ENCODE assay signal across 14 cellular contexts in genomic region chr6:37323568-37323967, GRCh38. TPM values are rescaled to one million over a fixed set of nuclear protein-coding genes. Genes with fewer than 3 reads are reported as not detected.
A peak's percentile ranks its signal among the peaks of the same experiment; 100 is the strongest.
DNase-seq lines count a peak whose midpoint lies in the region; ATAC-seq lines count a peak whose summit lies in the region.
"Had no signal": no experiment of that assay in that cellular context is flagged by ENCODE, and none has a peak within 500 bp of the region (broad histone marks: within the 10 kb centered on the region; RNA-seq: fewer than 3 reads in every experiment).

No MANE protein-coding gene starts in this region.

- no peaks in the 10 kb centered on the region for H3K9me3 ChIP-seq in skeletal muscle satellite cell (replicated peaks; ENCODE audit: low read length)
- H3K9me3 ChIP-seq: breast epithelium had no signal

- H3K27ac ChIP-seq in epithelial cell of prostate = peak overlapping the region; percentile 53
- H3K27ac ChIP-seq: breast epithelium had no signal

- H3K9me3 Mint-ChIP-seq in activated CD4-positive, alpha-beta T cell treated with anti-CD3 and anti-CD28 coated beads, Interleukin-2, amount 10 ng/mL, durations not matched to agents 24 days and 14 days = no peaks in the 10 kb centered on the region

- DNase-seq in activated CD4-positive, alpha-beta T cell treated with anti-CD3 and anti-CD28 coated beads, Interleukin-2, amount 10 ng/mL, durations not matched to agents 24 days and 14 days = no peak
- no peak for DNase-seq in activated CD4-positive, alpha-beta T cell treated with anti-CD3 and anti-CD28 coated beads for 1 hour
- DNase-seq in NCI-H69 (lab: John Stamatoyannopoulos, UW) (peak; percentile 99), epithelial cell of prostate (ENCODE audit: low read depth, low spot score) (no peak), activated gamma-delta T cell treated with Interleukin-2 at 50 U/mL for 16 hours (no peak), Ammon's horn (ENCODE audit: low spot score) (no peak)
- DNase-seq: foreskin melanocyte, left colon, NCI-H82, trophoblast cell had no signal

- peaks cover 27% of the 10 kb centered on the region for H3K4me1 ChIP-seq in skeletal muscle satellite cell (ENCODE audit: control insufficient read depth, insufficient read depth, low read length)
- H3K4me1 ChIP-seq: breast epithelium had no signal

- no peak overlapping the region for H3K4me3 Mint-ChIP-seq in activated CD4-positive, alpha-beta T cell treated with anti-CD3 and anti-CD28 coated beads, Interleukin-2, amount 10 ng/mL, durations not matched to agents 24 days and 14 days
- H3K4me3 Mint-ChIP-seq: activated CD8-positive, alpha-beta memory T cell treated with anti-CD3 and anti-CD28 coated beads, Interleukin-2, amount 10 ng/mL, durations not matched to agents 7 days and 5 days had no signal

- no peak overlapping the region for H3K4me3 ChIP-seq in skeletal muscle satellite cell (ENCODE audit: low read length)
- H3K4me3 ChIP-seq: breast epithelium had no signal

- peak overlapping the region; percentile 8 for H3K27ac Mint-ChIP-seq in activated CD4-positive, alpha-beta T cell treated with anti-CD3 and anti-CD28 coated beads, Interleukin-2, amount 10 ng/mL, durations not matched to agents 24 days and 14 days
- H3K27ac Mint-ChIP-seq: activated CD8-positive, alpha-beta memory T cell treated with anti-CD3 and anti-CD28 coated beads, Interleukin-2, amount 10 ng/mL, durations not matched to agents 7 days and 5 days had no signal

- no peaks in the 10 kb centered on the region for H3K27me3 Mint-ChIP-seq in activated CD4-positive, alpha-beta T cell treated with anti-CD3 and anti-CD28 coated beads, Interleukin-2, amount 10 ng/mL, durations not matched to agents 24 days and 14 days
- H3K27me3 Mint-ChIP-seq: activated CD8-positive, alpha-beta memory T cell treated with anti-CD3 and anti-CD28 coated beads, Interleukin-2, amount 10 ng/mL, durations not matched to agents 7 days and 5 days had no signal

- H3K9ac ChIP-seq in skeletal muscle satellite cell (ENCODE audit: low read depth, low read length) = no peak overlapping the region

- H3K4me2 ChIP-seq in skeletal muscle satellite cell (ENCODE audit: low read length) = peak overlapping the region; percentile 12

- peaks cover 22% of the 10 kb centered on the region for H3K36me3 ChIP-seq in skeletal muscle satellite cell (ENCODE audit: insufficient read depth, low read length)
- H3K36me3 ChIP-seq: breast epithelium had no signal

- intact Hi-C loops in activated CD4-positive, alpha-beta T cell treated with anti-CD3 and anti-CD28 coated beads, Interleukin-2, amount 10 ng/mL, durations not matched to agents 24 days and 14 days (cut with micrococcal nuclease) = no loop called here

- peaks cover 17% of the 10 kb centered on the region for H3K4me1 Mint-ChIP-seq in activated CD4-positive, alpha-beta T cell treated with anti-CD3 and anti-CD28 coated beads, Interleukin-2, amount 10 ng/mL, durations not matched to agents 24 days and 14 days

- H3K36me3 Mint-ChIP-seq in activated CD4-positive, alpha-beta T cell treated with anti-CD3 and anti-CD28 coated beads, Interleukin-2, amount 10 ng/mL, durations not matched to agents 24 days and 14 days (ENCODE audit: low read depth) = peaks cover 23% of the 10 kb centered on the region

- ATAC-seq in GM21423 (IDR thresholded peaks at IDR 0.05; ENCODE audit: unreplicated experiment) = no peak
- ATAC-seq: activated CD8-positive, alpha-beta memory T cell treated with anti-CD3 and anti-CD28 coated beads, Interleukin-2, amount 10 ng/mL, durations not matched to agents 7 days and 5 days had no signal

- no peaks in the 10 kb centered on the region for H3K27me3 ChIP-seq in skeletal muscle satellite cell (ENCODE audit: control insufficient read depth, insufficient read depth, low read length)
- H3K27me3 ChIP-seq: breast epithelium had no signal

RNA-seq across cellular contexts. Expression of gene RNF8, which starts 30.2 kb away (rescaled TPM):
- total RNA-seq in activated CD4-positive, alpha-beta T cell treated with anti-CD3 and anti-CD28 coated beads, Interleukin-2, amount 10 ng/mL, durations not matched to agents 24 days and 14 days = 29.4 and 32.0 TPM in 2 replicates
- 16.2 and 19.7 TPM in 2 replicates for total RNA-seq in skeletal muscle satellite cell (2012; rRNA removed)
